24 cellular contexts compared by ENCODE assay signal in genomic region chr16:55469821-55470532, GRCh38. TPM values are rescaled to one million over a fixed set of nuclear protein-coding genes. Genes with fewer than 3 reads are reported as not detected.
DNase-seq lines count a peak whose midpoint lies in the region; ATAC-seq, FAIRE-seq and TF ChIP-seq lines count a peak whose summit lies in the region.
"Had no signal": no experiment of that assay in that cellular context is flagged by ENCODE, and none has a peak within 500 bp of the region (broad histone marks: within the 10 kb centered on the region; RNA-seq: fewer than 3 reads in every experiment).

No MANE protein-coding gene starts in this region.

- intact Hi-C loops in cardiac septum (cut with DNase I): loop anchor here (2.0 to 10.0 kb wide), 2 partner anchors 69 to 375 kb away; no protein-coding TSS in a partner anchor
- intact Hi-C loops in left cardiac atrium (cut with DNase I): loop anchor here (5.0 to 10.0 kb wide), 3 partner anchors 72 to 375 kb away; no protein-coding TSS in a partner anchor
- intact Hi-C loops in upper lobe of right lung (cut with DNase I): loop anchor here (10.0 kb wide), 1 partner anchor 235 kb away; no protein-coding TSS in a partner anchor
- intact Hi-C loops in CD8-positive, alpha-beta T cell (cut with DNase I, micrococcal nuclease): loop anchor here in 1 of 2 experiments (10.0 kb wide), 1 partner anchor 1525 kb away; no protein-coding TSS in a partner anchor

- ATAC-seq in left cardiac atrium: no peak
- ATAC-seq in upper lobe of right lung: no peak
- no peak for ATAC-seq in HG02588 (IDR thresholded peaks at IDR 0.05; ENCODE audit: unreplicated experiment)
- ATAC-seq in CD8-positive, alpha-beta T cell: no peak
- ATAC-seq: activated CD8-positive, alpha-beta T cell treated with anti-CD3 and anti-CD28 coated beads for 36 hours; lower lobe of right lung had no signal

- H3K4me3 ChIP-seq in astrocyte (ENCODE audit: insufficient read depth, low read depth, low read length): no peak overlapping the region
- H3K4me3 ChIP-seq in mesendoderm (ENCODE audit: low read length): no peak overlapping the region
- no peak overlapping the region for H3K4me3 ChIP-seq in upper lobe of right lung
- H3K4me3 ChIP-seq in CD8-positive, alpha-beta T cell (ENCODE audit: low read depth, low read length): no peak overlapping the region
- H3K4me3 ChIP-seq: lower lobe of right lung had no signal

- no peak overlapping the region for H2AK5ac ChIP-seq in mesendoderm (ENCODE audit: low read length)

- H3K27me3 ChIP-seq in astrocyte (ENCODE audit: insufficient read depth, low read length) (no peaks in the 10 kb centered on the region), mesendoderm (ENCODE audit: insufficient read depth, low read length, poor library complexity) (no peaks in the 10 kb centered on the region), upper lobe of right lung (no peaks in the 10 kb centered on the region)
- no peaks in the 10 kb centered on the region for H3K27me3 ChIP-seq in CD8-positive, alpha-beta T cell (ENCODE audit: insufficient read depth, low read length)
- H3K27me3 ChIP-seq: BE2C had no signal

- H2BK5ac ChIP-seq in mesendoderm (ENCODE audit: low read length): no peak overlapping the region

- H3K4ac ChIP-seq in mesendoderm (ENCODE audit: low read depth, low read length): no peak overlapping the region

- no peak overlapping the region for H2BK120ac ChIP-seq in mesendoderm (ENCODE audit: low read depth, low read length)

- H4K5ac ChIP-seq in mesendoderm (ENCODE audit: low read length): no peak overlapping the region

- H3K4me2 ChIP-seq in astrocyte (ENCODE audit: low read length) (peak overlapping the region; percentile 70), mesendoderm (ENCODE audit: low read length) (no peak overlapping the region)

- DNase-seq in cardiac septum (ENCODE audit: low spot score): peak; percentile 10
- no peak for DNase-seq in left cardiac atrium
- no peak for DNase-seq in astrocyte (ENCODE audit: low read depth)
- peak; percentile 23 for DNase-seq in mesendoderm
- DNase-seq in upper lobe of right lung: no peak
- no peak for DNase-seq in stimulated activated CD4-positive, alpha-beta T cell treated with anti-CD3 and anti-CD28 coated beads, Interleukin-1b, Interleukin-23, amount 100 ng/mL, for 48 hours
- no peak for DNase-seq in CD8-positive, alpha-beta T cell
- DNase-seq: activated CD4-positive, CD25-positive, alpha-beta regulatory T cell treated with anti-CD3 and anti-CD28 coated beads, Interleukin-2, amount 50 U/mL, for 72 hours; activated CD8-positive, alpha-beta T cell treated with anti-CD3 and anti-CD28 coated beads for 36 hours; activated effector memory CD4-positive, alpha-beta T cell treated with anti-CD3 and anti-CD28 coated beads, Interleukin-2, amount 50 U/mL, for 16 hours; activated naive CD8-positive, alpha-beta T cell treated with anti-CD3 and anti-CD28 coated beads, Interleukin-2, amount 10 ng/mL, durations not matched to agents 7 days and 5 days; DMS79; effector memory CD4-positive, alpha-beta T cell; GF-D8; lower lobe of right lung; NCI-H1048; NCI-H187; SW 1271 had no signal

- H3K79me1 ChIP-seq in mesendoderm (ENCODE audit: low read length): no peaks in the 10 kb centered on the region

- no peak for FAIRE-seq in astrocyte (lab: Jason Lieb, UNC)
- FAIRE-seq: A204.1, frontal cortex had no signal

- TF ChIP-seq CTCF in astrocyte (IDR thresholded peaks at IDR 0.05; ENCODE audit: insufficient read depth, low read depth, low read length) (no peak), upper lobe of right lung (IDR thresholded peaks at IDR 0.05) (no peak)
- TF ChIP-seq CTCF in CD8-positive, alpha-beta T cell (IDR thresholded peaks at IDR 0.05): no peak

- no peak overlapping the region for H3K18ac ChIP-seq in mesendoderm (ENCODE audit: low read length)

- no peaks in the 10 kb centered on the region for H3K79me2 ChIP-seq in astrocyte (ENCODE audit: insufficient read depth, low read length)
- H3K79me2 ChIP-seq in mesendoderm (ENCODE audit: control insufficient read depth, insufficient read depth, low read length): no peaks in the 10 kb centered on the region

- H3K4me1 ChIP-seq in astrocyte (ENCODE audit: insufficient read depth, low read length) (peaks cover 22% of the 10 kb centered on the region), mesendoderm (ENCODE audit: control insufficient read depth, low read depth, low read length) (peaks cover 14% of the 10 kb centered on the region), upper lobe of right lung (peaks cover 7% of the 10 kb centered on the region)
- H3K4me1 ChIP-seq in CD8-positive, alpha-beta T cell (ENCODE audit: insufficient read depth, low read length): no peaks in the 10 kb centered on the region

- no peak overlapping the region for H2BK15ac ChIP-seq in mesendoderm (replicated peaks; ENCODE audit: low read depth)

- CTCF ChIA-PET in CD8-positive, alpha-beta T cell (lab: Charles Lee): no interaction called here

- H3K9me3 ChIP-seq in astrocyte (ENCODE audit: insufficient read depth, low read depth, low read length) (no peaks in the 10 kb centered on the region), upper lobe of right lung (no peaks in the 10 kb centered on the region)
- H3K9me3 ChIP-seq in CD8-positive, alpha-beta T cell (ENCODE audit: low read length): no peaks in the 10 kb centered on the region
- H3K9me3 ChIP-seq: BE2C, lower lobe of right lung had no signal

- H3K27me3 Mint-ChIP-seq in astrocyte (ENCODE audit: low read depth, unreplicated experiment): peaks cover 8% of the 10 kb centered on the region
- H3K27me3 Mint-ChIP-seq in CD8-positive, alpha-beta T cell (ENCODE audit: low read depth): no peaks in the 10 kb centered on the region

- WGBS in mesendoderm (ENCODE audit: extremely low coverage, insufficient coverage, low lambda C conversion rate): no CpG with 5 or more reads among the region's 9 CpGs

- no peak overlapping the region for H3K27ac ChIP-seq in astrocyte (ENCODE audit: low read depth, low read length)
- peak overlapping the region; percentile 78 for H3K27ac ChIP-seq in mesendoderm (ENCODE audit: low read depth, low read length)
- peak overlapping the region; percentile 18 for H3K27ac ChIP-seq in upper lobe of right lung
- H3K27ac ChIP-seq in CD8-positive, alpha-beta T cell (ENCODE audit: low read depth, low read length): no peak overlapping the region
- H3K27ac ChIP-seq: lower lobe of right lung had no signal

- H3K36me3 Mint-ChIP-seq in astrocyte (ENCODE audit: low read depth, unreplicated experiment): no peaks in the 10 kb centered on the region
- no peaks in the 10 kb centered on the region for H3K36me3 Mint-ChIP-seq in CD8-positive, alpha-beta T cell
- H3K36me3 Mint-ChIP-seq: activated naive CD8-positive, alpha-beta T cell treated with anti-CD3 and anti-CD28 coated beads, Interleukin-2, amount 10 ng/mL, durations not matched to agents 7 days and 5 days; brain had no signal

- no peak overlapping the region for H3K9ac ChIP-seq in astrocyte (ENCODE audit: low read length)
- no peak overlapping the region for H3K9ac ChIP-seq in mesendoderm (ENCODE audit: low read length)

- H4K20me1 ChIP-seq in astrocyte (ENCODE audit: insufficient read depth, low read length): no peaks in the 10 kb centered on the region

- H3K36me3 ChIP-seq in astrocyte (ENCODE audit: insufficient read depth, low read length): no peaks in the 10 kb centered on the region
- H3K36me3 ChIP-seq in mesendoderm (ENCODE audit: control insufficient read depth, insufficient read depth, low read length): no peaks in the 10 kb centered on the region
- H3K36me3 ChIP-seq in upper lobe of right lung: no peaks in the 10 kb centered on the region
- no peaks in the 10 kb centered on the region for H3K36me3 ChIP-seq in CD8-positive, alpha-beta T cell (ENCODE audit: insufficient read depth, low read length)
- H3K36me3 ChIP-seq: BE2C, lower lobe of right lung had no signal

- peaks cover 4% of the 10 kb centered on the region for H3K9me3 Mint-ChIP-seq in astrocyte (ENCODE audit: unreplicated experiment)
- no peaks in the 10 kb centered on the region for H3K9me3 Mint-ChIP-seq in CD8-positive, alpha-beta T cell
- H3K9me3 Mint-ChIP-seq: activated CD8-positive, alpha-beta T cell treated with anti-CD3 and anti-CD28 coated beads for 36 hours; activated naive CD8-positive, alpha-beta T cell treated with anti-CD3 and anti-CD28 coated beads, Interleukin-2, amount 10 ng/mL, durations not matched to agents 7 days and 5 days; brain; H9 had no signal

- H2AFZ ChIP-seq in astrocyte (ENCODE audit: low read depth, low read length): no peak overlapping the region

- no peak overlapping the region for H3K27ac Mint-ChIP-seq in astrocyte (ENCODE audit: unreplicated experiment)
- no peak overlapping the region for H3K27ac Mint-ChIP-seq in CD8-positive, alpha-beta T cell
- H3K27ac Mint-ChIP-seq: activated CD8-positive, alpha-beta T cell treated with anti-CD3 and anti-CD28 coated beads for 36 hours; activated naive CD8-positive, alpha-beta T cell treated with anti-CD3 and anti-CD28 coated beads, Interleukin-2, amount 10 ng/mL, durations not matched to agents 7 days and 5 days; brain; H9 had no signal

- no peak overlapping the region for H3K4me3 Mint-ChIP-seq in astrocyte (ENCODE audit: unreplicated experiment)
- H3K4me3 Mint-ChIP-seq in CD8-positive, alpha-beta T cell: no peak overlapping the region
- H3K4me3 Mint-ChIP-seq: activated CD8-positive, alpha-beta T cell treated with anti-CD3 and anti-CD28 coated beads for 36 hours; activated naive CD8-positive, alpha-beta T cell treated with anti-CD3 and anti-CD28 coated beads, Interleukin-2, amount 10 ng/mL, durations not matched to agents 7 days and 5 days; brain; H9 had no signal

- peaks cover 16% of the 10 kb centered on the region for H3K4me1 Mint-ChIP-seq in astrocyte (ENCODE audit: low read depth, unreplicated experiment)
- no peaks in the 10 kb centered on the region for H3K4me1 Mint-ChIP-seq in CD8-positive, alpha-beta T cell (ENCODE audit: low read depth)
- H3K4me1 Mint-ChIP-seq: brain had no signal

- POLR2A ChIA-PET in CD8-positive, alpha-beta T cell (lab: Charles Lee): no interaction called here

- peak overlapping the region; percentile 36 for H3K56ac ChIP-seq in mesendoderm (ENCODE audit: low read length)

- no peak overlapping the region for H3K23ac ChIP-seq in mesendoderm (ENCODE audit: low read length)

- no peak overlapping the region for H4K8ac ChIP-seq in mesendoderm (ENCODE audit: low read depth, low read length)

RNA-seq across cellular contexts. Expression of gene MMP2, which starts 9.0 kb away (rescaled TPM):
- total RNA-seq in cardiac septum (83.8 TPM), left cardiac atrium (100 to 1,000 TPM; 153 to 204 TPM), astrocyte (1,220 and 1,246 TPM in 2 replicates), upper lobe of right lung (353 TPM)
- 49.5 TPM for polyA plus RNA-seq in mesendoderm (2013, experiment 1 of 2)
- polyA plus RNA-seq in mesendoderm (2013, experiment 2 of 2): 47.4 TPM
- total RNA-seq in CD8-positive, alpha-beta T cell: not detected
- total RNA-seq: activated CD8-positive, alpha-beta T cell treated with anti-CD3 and anti-CD28 coated beads for 36 hours had no signal

RNA-seq across cellular contexts. Expression of gene LPCAT2, which starts 38.9 kb away (rescaled TPM):
- total RNA-seq in cardiac septum (8.5 TPM), left cardiac atrium (10 to 100 TPM; 10.8 to 12.2 TPM), astrocyte (67.1 and 74.4 TPM in 2 replicates), upper lobe of right lung (32.8 TPM)
- 4.7 TPM for polyA plus RNA-seq in mesendoderm (2013, experiment 1 of 2)
- polyA plus RNA-seq in mesendoderm (2013, experiment 2 of 2): 4.3 TPM
- not detected for total RNA-seq in CD8-positive, alpha-beta T cell

Comparison
In these comparisons a context has a peak if more than half of its experiments do, and no peak if none do; other contexts are left out.
1. DNase-seq: peak in cardiac septum (single experiment) and mesendoderm (single experiment); none in left cardiac atrium (single experiment), astrocyte (single experiment), upper lobe of right lung (single experiment), stimulated activated CD4-positive, alpha-beta T cell treated with anti-CD3 and anti-CD28 coated beads, Interleukin-1b, Interleukin-23, amount 100 ng/mL, for 48 hours (single experiment) and CD8-positive, alpha-beta T cell (0 of 7).
2. H3K27ac ChIP-seq: peak in mesendoderm (single experiment) and upper lobe of right lung (single experiment); none in astrocyte (single experiment) and CD8-positive, alpha-beta T cell (single experiment).
3. RNA of gene MMP2, which starts 9.0 kb away (total RNA-seq): 1,220 to 1,246 TPM in astrocyte, 353 TPM in upper lobe of right lung (single experiment), 153 to 204 TPM in left cardiac atrium and 83.8 TPM in cardiac septum (single experiment); not detected in CD8-positive, alpha-beta T cell; every median in the first group is over 10 times any median in the second.